Comparison of ENCODE assay signal across 8 cellular contexts in genomic region chr5:132425009-132425937, GRCh38. TPM values are rescaled to one million over a fixed set of nuclear protein-coding genes. Genes with fewer than 3 reads are reported as not detected.
DNase-seq lines count a peak whose midpoint lies in the region; ATAC-seq and TF ChIP-seq lines count a peak whose summit lies in the region.

No MANE protein-coding gene starts in this region.

- peaks cover 25% of the 10 kb centered on the region for H3K36me3 Mint-ChIP-seq in activated naive CD8-positive, alpha-beta T cell treated with anti-CD3 and anti-CD28 coated beads, Interleukin-2, amount 50 U/mL, for 24 hours (ENCODE audit: low read depth)

- peak; percentile 65 for DNase-seq in activated naive CD8-positive, alpha-beta T cell treated with anti-CD3 and anti-CD28 coated beads, Interleukin-2, amount 50 U/mL, for 24 hours
- DNase-seq in lung (ENCODE audit: low spot score), result no peak
- no peak for DNase-seq in NCI-H146 treated with DMSO at 0.1 percent for 48 hours (lab: John Stamatoyannopoulos, UW; ENCODE audit: unreplicated experiment)
- DNase-seq in NCI-H1092 (lab: John Stamatoyannopoulos, UW), result no peak

- peak; percentile 56 for ATAC-seq in GM18502 (IDR thresholded peaks at IDR 0.05; ENCODE audit: poor library complexity, unreplicated experiment)
- ATAC-seq in HG02840 (IDR thresholded peaks at IDR 0.05; ENCODE audit: low FRiP score, unreplicated experiment), result peak; percentile 43
- peak; percentile 81 for ATAC-seq in activated naive CD8-positive, alpha-beta T cell treated with anti-CD3 and anti-CD28 coated beads, Interleukin-2, amount 50 U/mL, for 24 hours
- no peak for ATAC-seq in lung (ENCODE audit: insufficient read depth, low FRiP score)

- no peaks in the 10 kb centered on the region for H3K27me3 ChIP-seq in lung (ENCODE audit: control insufficient read depth, insufficient read depth)
- no peaks in the 10 kb centered on the region for H3K27me3 ChIP-seq in subcutaneous abdominal adipose tissue (ENCODE audit: control insufficient read depth in 5 of 5, insufficient read depth in 4 of 5, low read length in 5 of 5)

- TF ChIP-seq CTCF in lung (IDR thresholded peaks at IDR 0.05; ENCODE audit: control extremely low read depth, extremely low read depth), result no peak

- peaks cover 0 to 9% of the 10 kb centered on the region in 2 donors for H3K36me3 ChIP-seq in lung (ENCODE audit: control insufficient read depth in 2 of 2, insufficient read depth in 2 of 2, low read length in 2 of 2)
- H3K36me3 ChIP-seq in subcutaneous abdominal adipose tissue (ENCODE audit: control insufficient read depth in 5 of 5, insufficient read depth in 5 of 5, low read length in 5 of 5), result peaks cover 0 to 17% (median 2%) of the 10 kb centered on the region in 5 donors

- peak overlapping the region in 3 of 5 donors; percentile 15 to 31 (median 17) for H3K9ac ChIP-seq in subcutaneous abdominal adipose tissue (ENCODE audit: low read length in 5 of 5)

- H3K27ac Mint-ChIP-seq in activated naive CD8-positive, alpha-beta T cell treated with anti-CD3 and anti-CD28 coated beads, Interleukin-2, amount 50 U/mL, for 24 hours, result peak overlapping the region; percentile 94

- peak; percentile 64 for TF ChIP-seq POLR2A in Raji (IDR thresholded peaks at IDR 0.05; ENCODE audit: insufficient read depth, low read depth, low read length)

- whole genome bisulfite sequencing in lung, 2 donors, result 41 to 50% methylated on average over 8 of the region's 8 CpGs

- peak overlapping the region; percentile 68 for H3K4me3 Mint-ChIP-seq in activated naive CD8-positive, alpha-beta T cell treated with anti-CD3 and anti-CD28 coated beads, Interleukin-2, amount 50 U/mL, for 24 hours

- no peaks in the 10 kb centered on the region for H3K9me3 ChIP-seq in lung (ENCODE audit: control insufficient read depth in 2 of 2, insufficient read depth in 1 of 2, low read length in 1 of 2)
- H3K9me3 ChIP-seq in subcutaneous abdominal adipose tissue (ENCODE audit: control insufficient read depth in 5 of 5, low read length in 5 of 5), result no peaks in the 10 kb centered on the region

- no peaks in the 10 kb centered on the region for H3K9me3 Mint-ChIP-seq in activated naive CD8-positive, alpha-beta T cell treated with anti-CD3 and anti-CD28 coated beads, Interleukin-2, amount 50 U/mL, for 24 hours

- H3K4me1 Mint-ChIP-seq in activated naive CD8-positive, alpha-beta T cell treated with anti-CD3 and anti-CD28 coated beads, Interleukin-2, amount 50 U/mL, for 24 hours, result peaks cover 97% of the 10 kb centered on the region

- H3K4me3 ChIP-seq in lung, result no peak overlapping the region
- no peak overlapping the region for H3K4me3 ChIP-seq in subcutaneous abdominal adipose tissue (ENCODE audit: low read depth in 1 of 5, low read length in 5 of 5)

- H3K27me3 Mint-ChIP-seq in activated naive CD8-positive, alpha-beta T cell treated with anti-CD3 and anti-CD28 coated beads, Interleukin-2, amount 50 U/mL, for 24 hours, result no peaks in the 10 kb centered on the region

- H3K4me1 ChIP-seq in lung (ENCODE audit: control insufficient read depth in 2 of 2, insufficient read depth in 2 of 2, low read length in 2 of 2), result peaks cover 48 to 49% of the 10 kb centered on the region in 2 donors
- H3K4me1 ChIP-seq in subcutaneous abdominal adipose tissue (ENCODE audit: control insufficient read depth in 5 of 5, insufficient read depth in 5 of 5, low read length in 5 of 5), result peaks cover 34 to 98% (median 93%) of the 10 kb centered on the region in 5 donors

- H3K27ac ChIP-seq in lung (ENCODE audit: low read depth in 1 of 2, low read length in 1 of 2) (peak overlapping the region; percentile 40 to 77), subcutaneous abdominal adipose tissue (ENCODE audit: low read depth, low read length) (peak overlapping the region; percentile 99)

RNA-seq across cellular contexts. Expression of gene SLC22A5, which starts 55.8 kb away (rescaled TPM):
- 10 to 100 TPM in 1 of 2 donors, 1 to 10 TPM in 1; 8.5 to 12.7 TPM for total RNA-seq in lung
- polyA plus RNA-seq in lung, result 1 to 10 TPM; 4.6 to 7.2 TPM
